In the genomic region with DNA sequence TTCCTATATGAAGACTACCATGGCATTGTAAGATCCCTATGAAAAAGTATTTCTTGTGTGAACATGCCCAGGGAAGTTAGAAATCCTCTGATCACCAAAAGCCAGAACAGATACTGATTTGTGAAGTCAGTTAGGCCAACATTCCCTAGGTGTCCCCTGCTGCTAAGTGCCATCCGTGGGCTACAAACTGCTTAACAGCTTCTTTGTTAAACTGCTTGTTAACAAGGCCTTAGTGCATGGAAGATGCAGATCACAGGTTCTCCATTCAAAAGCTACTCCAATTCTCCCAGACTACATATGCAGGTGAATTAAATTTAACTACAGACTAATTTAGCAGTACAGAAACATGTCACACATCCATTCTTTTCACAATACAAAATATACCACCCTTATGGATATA, we compare ENCODE assay signal across 1 cellular context.
TF ChIP-seq lines count a peak whose summit lies in the region.

No MANE protein-coding gene starts in this region.

TF ChIP-seq in neural cell, 6 proteins besides CTCF, POLR2A, EP300 and RAD21:
- TF ChIP-seq, protein P1, sequence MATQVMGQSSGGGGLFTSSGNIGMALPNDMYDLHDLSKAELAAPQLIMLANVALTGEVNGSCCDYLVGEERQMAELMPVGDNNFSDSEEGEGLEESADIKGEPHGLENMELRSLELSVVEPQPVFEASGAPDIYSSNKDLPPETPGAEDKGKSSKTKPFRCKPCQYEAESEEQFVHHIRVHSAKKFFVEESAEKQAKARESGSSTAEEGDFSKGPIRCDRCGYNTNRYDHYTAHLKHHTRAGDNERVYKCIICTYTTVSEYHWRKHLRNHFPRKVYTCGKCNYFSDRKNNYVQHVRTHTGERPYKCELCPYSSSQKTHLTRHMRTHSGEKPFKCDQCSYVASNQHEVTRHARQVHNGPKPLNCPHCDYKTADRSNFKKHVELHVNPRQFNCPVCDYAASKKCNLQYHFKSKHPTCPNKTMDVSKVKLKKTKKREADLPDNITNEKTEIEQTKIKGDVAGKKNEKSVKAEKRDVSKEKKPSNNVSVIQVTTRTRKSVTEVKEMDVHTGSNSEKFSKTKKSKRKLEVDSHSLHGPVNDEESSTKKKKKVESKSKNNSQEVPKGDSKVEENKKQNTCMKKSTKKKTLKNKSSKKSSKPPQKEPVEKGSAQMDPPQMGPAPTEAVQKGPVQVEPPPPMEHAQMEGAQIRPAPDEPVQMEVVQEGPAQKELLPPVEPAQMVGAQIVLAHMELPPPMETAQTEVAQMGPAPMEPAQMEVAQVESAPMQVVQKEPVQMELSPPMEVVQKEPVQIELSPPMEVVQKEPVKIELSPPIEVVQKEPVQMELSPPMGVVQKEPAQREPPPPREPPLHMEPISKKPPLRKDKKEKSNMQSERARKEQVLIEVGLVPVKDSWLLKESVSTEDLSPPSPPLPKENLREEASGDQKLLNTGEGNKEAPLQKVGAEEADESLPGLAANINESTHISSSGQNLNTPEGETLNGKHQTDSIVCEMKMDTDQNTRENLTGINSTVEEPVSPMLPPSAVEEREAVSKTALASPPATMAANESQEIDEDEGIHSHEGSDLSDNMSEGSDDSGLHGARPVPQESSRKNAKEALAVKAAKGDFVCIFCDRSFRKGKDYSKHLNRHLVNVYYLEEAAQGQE (IDR thresholded peaks at IDR 0.05; ENCODE audit: borderline replicate concordance): no peak
- no peak for TF ChIP-seq MXI1 (conservative IDR thresholded peaks at IDR 0.05; ENCODE audit: poor library complexity, severe bottlenecking)
- no peak for TF ChIP-seq TAF1 (IDR thresholded peaks at IDR 0.05; ENCODE audit: low read depth)
